Comparison of ENCODE assay signal across 12 cellular contexts in the genomic region with DNA sequence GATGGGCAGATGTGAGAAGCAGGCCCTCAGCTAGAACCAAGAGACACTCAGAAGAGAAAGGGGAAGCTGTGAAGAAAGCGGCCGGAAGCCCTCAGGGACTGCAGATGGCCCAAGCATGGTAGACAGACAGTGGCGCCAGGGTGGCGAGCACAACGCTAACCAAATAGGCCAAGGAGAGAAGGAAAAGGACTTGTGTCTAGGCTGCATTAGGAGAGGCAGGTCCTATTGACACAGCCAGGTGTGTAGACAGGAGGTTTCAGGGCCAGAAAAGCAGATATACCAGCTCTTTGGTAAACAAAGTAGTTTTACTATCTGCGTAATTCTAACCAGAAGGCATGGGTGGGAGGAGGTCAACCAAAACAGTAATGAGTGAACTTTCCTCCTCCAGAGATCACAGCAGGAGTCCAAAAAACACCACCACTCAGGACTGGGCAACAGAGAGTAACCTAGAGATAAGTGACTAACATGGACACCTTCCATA. TPM values are rescaled to one million over a fixed set of nuclear protein-coding genes. Genes with fewer than 3 reads are reported as not detected.
A peak's percentile ranks its signal among the peaks of the same experiment; 100 is the strongest.
DNase-seq lines count a peak whose midpoint lies in the region; ATAC-seq and TF ChIP-seq lines count a peak whose summit lies in the region.
"Had no signal": no experiment of that assay in that cellular context is flagged by ENCODE, and none has a peak within 500 bp of the region (broad histone marks: within the 10 kb centered on the region; RNA-seq: fewer than 3 reads in every experiment).

No MANE protein-coding gene starts in this region.

- no peak overlapping the region for H3K23ac ChIP-seq in neuronal stem cell (ENCODE audit: low read depth, low read length, poor library complexity)

- H2AK5ac ChIP-seq in neuronal stem cell (ENCODE audit: low read depth, low read length), result no peak overlapping the region

- H3K4ac ChIP-seq in neuronal stem cell (ENCODE audit: low read length), result no peak overlapping the region

- WGBS in stomach, 5 donors, result 43 to 76% (median 52%) methylated on average over 6 of the region's 6 CpGs
- no CpG with 5 or more reads among the region's 6 CpGs for WGBS in neuronal stem cell (ENCODE audit: extremely low coverage in 2 of 2, insufficient read length in 2 of 2, insufficient replicate concordance in 1 of 2), 2 donors

- POLR2A ChIA-PET in activated CD4-positive, alpha-beta memory T cell treated with anti-CD3 and anti-CD28 coated beads, Interleukin-2, amount 10 ng/mL, durations not matched to agents 7 days and 5 days (lab: Charles Lee), result no interaction called here

- no peak overlapping the region for H2BK120ac ChIP-seq in neuronal stem cell (ENCODE audit: low read depth, low read length)

- no peak overlapping the region for H3K27ac Mint-ChIP-seq in activated CD4-positive, alpha-beta memory T cell treated with anti-CD3 and anti-CD28 coated beads, Interleukin-2, amount 10 ng/mL, durations not matched to agents 7 days and 5 days
- H3K27ac Mint-ChIP-seq: activated CD4-positive, alpha-beta memory T cell treated with anti-CD3 and anti-CD28 coated beads for 36 hours had no signal

- no peak overlapping the region for H2BK12ac ChIP-seq in neuronal stem cell (ENCODE audit: low read length)

- no peak overlapping the region for H3K14ac ChIP-seq in neuronal stem cell (ENCODE audit: low read length)

- no peak overlapping the region for H3K18ac ChIP-seq in neuronal stem cell (ENCODE audit: low read length)

- peaks cover 0 to 4% (median 2%) of the 10 kb centered on the region in 4 donors for H3K9me3 ChIP-seq in stomach
- no peaks in the 10 kb centered on the region for H3K9me3 ChIP-seq in neuronal stem cell (replicated peaks in 1 of 2; ENCODE audit: control insufficient read depth in 2 of 2, insufficient read depth in 1 of 2, low read depth in 1 of 2, low read length in 2 of 2)

- H3K9ac ChIP-seq in neuronal stem cell (ENCODE audit: low read depth, low read length, poor library complexity), result no peak overlapping the region

- no peak overlapping the region for H3K4me3 Mint-ChIP-seq in activated CD4-positive, alpha-beta memory T cell treated with anti-CD3 and anti-CD28 coated beads, Interleukin-2, amount 10 ng/mL, durations not matched to agents 7 days and 5 days
- H3K4me3 Mint-ChIP-seq: activated CD4-positive, alpha-beta memory T cell treated with anti-CD3 and anti-CD28 coated beads for 36 hours; neural crest cell had no signal

- peaks cover 3 to 58% (median 36%) of the 10 kb centered on the region in 4 donors for H3K36me3 ChIP-seq in stomach
- H3K36me3 ChIP-seq in neuronal stem cell (replicated peaks in 1 of 2; ENCODE audit: control insufficient read depth in 2 of 2, insufficient read depth in 2 of 2, low read length in 2 of 2), result no peaks in the 10 kb centered on the region
- H3K36me3 ChIP-seq: gastrocnemius medialis had no signal

- peaks cover 17% of the 10 kb centered on the region for H3K4me1 Mint-ChIP-seq in activated CD4-positive, alpha-beta memory T cell treated with anti-CD3 and anti-CD28 coated beads, Interleukin-2, amount 10 ng/mL, durations not matched to agents 7 days and 5 days
- H3K4me1 Mint-ChIP-seq: neural crest cell had no signal

- CTCF ChIA-PET in activated CD4-positive, alpha-beta memory T cell treated with anti-CD3 and anti-CD28 coated beads, Interleukin-2, amount 10 ng/mL, durations not matched to agents 7 days and 5 days (lab: Charles Lee), result no interaction called here

- no peak for TF ChIP-seq POLR2A in stomach (IDR thresholded peaks at IDR 0.05)

- DNase-seq in SIG-M5 treated with dmso at 0.1 percent for 504 hours (lab: John Stamatoyannopoulos, UW; ENCODE audit: unreplicated experiment) (peak; percentile 41), SIG-M5 (lab: John Stamatoyannopoulos, UW) (no peak), NOMO-1 treated with DMSO at 0.1 percent for 48 hours (lab: John Stamatoyannopoulos, UW; ENCODE audit: unreplicated experiment) (peak; percentile 79), left ventricle myocardium superior (peak; percentile 35), stomach (peak; percentile 50), NCI-H2171 (lab: John Stamatoyannopoulos, UW) (no peak), neuronal stem cell (ENCODE audit: low spot score) (no peak)
- no peak for DNase-seq in activated CD4-positive, alpha-beta memory T cell treated with anti-CD3 and anti-CD28 coated beads, Interleukin-2, amount 10 ng/mL, durations not matched to agents 7 days and 5 days
- DNase-seq: activated CD4-positive, alpha-beta memory T cell treated with anti-CD3 and anti-CD28 coated beads for 36 hours; activated effector memory CD4-positive, alpha-beta T cell treated with Interleukin-2 at 50 U/mL for 16 hours; gastrocnemius medialis had no signal

- H2BK15ac ChIP-seq in neuronal stem cell (ENCODE audit: low read length), result no peak overlapping the region

- H3K4me1 ChIP-seq in stomach, result peaks cover 11 to 53% (median 23%) of the 10 kb centered on the region in 4 donors
- no peaks in the 10 kb centered on the region for H3K4me1 ChIP-seq in neuronal stem cell (ENCODE audit: control insufficient read depth in 2 of 2, insufficient read depth in 1 of 2, low read depth in 1 of 2, low read length in 2 of 2)
- H3K4me1 ChIP-seq: gastrocnemius medialis had no signal

- no peak overlapping the region for H3K4me3 ChIP-seq in stomach
- no peak overlapping the region for H3K4me3 ChIP-seq in neuronal stem cell (ENCODE audit: low read length in 2 of 2)
- H3K4me3 ChIP-seq: gastrocnemius medialis had no signal

- H3K27ac ChIP-seq in stomach, result peak overlapping the region in 4 of 5 donors; percentile 25 to 74 (median 51)
- no peak overlapping the region for H3K27ac ChIP-seq in neuronal stem cell (replicated peaks; ENCODE audit: low read length)
- H3K27ac ChIP-seq: gastrocnemius medialis had no signal

- H4K91ac ChIP-seq in neuronal stem cell (ENCODE audit: low read depth, low read length, poor library complexity), result no peak overlapping the region

- TF ChIP-seq EP300 in stomach (IDR thresholded peaks at IDR 0.05), result no peak

- no peak overlapping the region for H2BK5ac ChIP-seq in neuronal stem cell (ENCODE audit: low read length)

- no peak for ATAC-seq in left ventricle myocardium superior
- ATAC-seq: gastrocnemius medialis had no signal

- H3K27me3 Mint-ChIP-seq in activated CD4-positive, alpha-beta memory T cell treated with anti-CD3 and anti-CD28 coated beads, Interleukin-2, amount 10 ng/mL, durations not matched to agents 7 days and 5 days, result no peaks in the 10 kb centered on the region
- H3K27me3 Mint-ChIP-seq: activated CD4-positive, alpha-beta memory T cell treated with anti-CD3 and anti-CD28 coated beads for 36 hours had no signal

- intact Hi-C loops in left ventricle myocardium superior (cut with micrococcal nuclease), result no loop called here
- intact Hi-C loops in stomach (cut with DNase I; ENCODE audit: low total_unique reads), result no loop called here

- TF ChIP-seq CTCF in stomach (IDR thresholded peaks at IDR 0.05), result no peak

- peaks cover 44% of the 10 kb centered on the region for H3K36me3 Mint-ChIP-seq in activated CD4-positive, alpha-beta memory T cell treated with anti-CD3 and anti-CD28 coated beads, Interleukin-2, amount 10 ng/mL, durations not matched to agents 7 days and 5 days (ENCODE audit: low read depth)

- H3K9me3 Mint-ChIP-seq in activated CD4-positive, alpha-beta memory T cell treated with anti-CD3 and anti-CD28 coated beads, Interleukin-2, amount 10 ng/mL, durations not matched to agents 7 days and 5 days, result peaks cover 5% of the 10 kb centered on the region

- no peaks in the 10 kb centered on the region for H3K79me1 ChIP-seq in neuronal stem cell (ENCODE audit: low read depth, low read length)

- H4K8ac ChIP-seq in neuronal stem cell (ENCODE audit: low read depth, low read length), result no peak overlapping the region

- H2AFZ ChIP-seq in neuronal stem cell (ENCODE audit: low read length), result no peak overlapping the region

- no peaks in the 10 kb centered on the region for H3K27me3 ChIP-seq in stomach
- peaks cover 0 to 11% (median 0%) of the 10 kb centered on the region in 3 experiments for H3K27me3 ChIP-seq in neuronal stem cell (ENCODE audit: control insufficient read depth in 3 of 3, insufficient read depth in 3 of 3, low read depth in 1 of 3, low read length in 3 of 3)
- H3K27me3 ChIP-seq: gastrocnemius medialis had no signal

- H3K4me2 ChIP-seq in neuronal stem cell (ENCODE audit: insufficient read depth, low read length, poor library complexity, severe bottlenecking), result no peak overlapping the region

RNA-seq across cellular contexts. Expression of a gene that starts 15.8 kb away (rescaled TPM):
- total RNA-seq in left ventricle myocardium superior (3.9 TPM), stomach (10 to 100 TPM in 3 of 5 donors, 1 to 10 TPM in 2; 2.3 to 28.3 (median 14.5) TPM)
- 10 to 100 TPM in 1 of 3 donors, 1 to 10 TPM in 2; 7.6 to 11.6 (median 7.8) TPM for polyA plus RNA-seq in stomach
- total RNA-seq in activated CD4-positive, alpha-beta memory T cell treated with anti-CD3 and anti-CD28 coated beads, Interleukin-2, amount 10 ng/mL, durations not matched to agents 7 days and 5 days, result 1 to 10 TPM; 1.4 to 1.8 TPM
- polyA plus RNA-seq in neuronal stem cell (2013, experiment 1 of 2), result 2.2 TPM
- 1.7 TPM for polyA plus RNA-seq in neuronal stem cell (2013, experiment 2 of 2)

Comparison
In these comparisons a context has a peak if more than half of its experiments do, and no peak if none do; other contexts are left out.
1. DNase-seq: peak in SIG-M5 treated with dmso at 0.1 percent for 504 hours (single experiment), NOMO-1 treated with DMSO at 0.1 percent for 48 hours (single experiment), left ventricle myocardium superior (single experiment) and stomach (single experiment); none in SIG-M5 (single experiment), activated CD4-positive, alpha-beta memory T cell treated with anti-CD3 and anti-CD28 coated beads, Interleukin-2, amount 10 ng/mL, durations not matched to agents 7 days and 5 days (single experiment), NCI-H2171 (single experiment) and neuronal stem cell (single experiment).